Comparison of ENCODE assay signal across 22 cellular contexts in genomic region chr18:11324510-11324909, GRCh38.
A peak's percentile ranks its signal among the peaks of the same experiment; 100 is the strongest.
DNase-seq lines count a peak whose midpoint lies in the region; ATAC-seq and TF ChIP-seq lines count a peak whose summit lies in the region.
"Had no signal": no experiment of that assay in that cellular context is flagged by ENCODE, and none has a peak within 500 bp of the region (broad histone marks: within the 10 kb centered on the region; RNA-seq: fewer than 3 reads in every experiment).

No MANE protein-coding gene starts in this region.

- no peaks in the 10 kb centered on the region for H3K27me3 ChIP-seq in gastrocnemius medialis

- CTCF ChIA-PET in Calu3 (lab: Charles Lee): no interaction called here

- H3K36me3 ChIP-seq in gastrocnemius medialis: no peaks in the 10 kb centered on the region

- TF ChIP-seq CTCF in gastrocnemius medialis (IDR thresholded peaks at IDR 0.05 in 4 of 5, conservative IDR thresholded peaks at IDR 0.05 in 1 of 5): no peak
- TF ChIP-seq CTCF in Calu3 (IDR thresholded peaks at IDR 0.05; ENCODE audit: unreplicated experiment): no peak

- H3K27ac ChIP-seq in gastrocnemius medialis: peak overlapping the region; percentile 34 to 72 (median 62)

- POLR2A ChIA-PET in naive thymus-derived CD8-positive, alpha-beta T cell (lab: Charles Lee): no interaction called here

- intact Hi-C loops in gastrocnemius medialis (cut with DNase I; ENCODE audit: low total_unique reads) (no loop called here), Calu3 (cut with micrococcal nuclease; ENCODE audit: unreplicated experiment) (no loop called here)

- no peaks in the 10 kb centered on the region for H3K9me3 ChIP-seq in gastrocnemius medialis

- peak; percentile 57 to 62 for ATAC-seq in gastrocnemius medialis
- ATAC-seq in naive thymus-derived CD8-positive, alpha-beta T cell: no peak
- ATAC-seq in HG02571 (IDR thresholded peaks at IDR 0.05; ENCODE audit: unreplicated experiment): no peak
- ATAC-seq: natural killer cell, Right ventricle myocardium inferior, T-cell had no signal

- H3K36me3 Mint-ChIP-seq in naive thymus-derived CD8-positive, alpha-beta T cell: no peaks in the 10 kb centered on the region
- peaks cover 4% of the 10 kb centered on the region for H3K36me3 Mint-ChIP-seq in Calu3 (ENCODE audit: insufficient read depth, unreplicated experiment)
- H3K36me3 Mint-ChIP-seq: natural killer cell, T-cell had no signal

- peaks cover 16 to 29% of the 10 kb centered on the region in 2 donors for H3K4me1 ChIP-seq in gastrocnemius medialis

- peak; percentile 16 for DNase-seq in H4 (ENCODE audit: low spot score)
- peak; percentile 8 for DNase-seq in NCI-H460 (ENCODE audit: extremely low read depth, low read depth)
- DNase-seq in fibroblast of gingiva (ENCODE audit: low read depth): peak; percentile 81
- no peak for DNase-seq in gastrocnemius medialis
- DNase-seq in NCI-H2081 (lab: John Stamatoyannopoulos, UW): no peak
- no peak for DNase-seq in naive thymus-derived CD8-positive, alpha-beta T cell
- no peak for DNase-seq in Calu3
- DNase-seq: activated CD4-positive, alpha-beta T cell treated with anti-CD3 and anti-CD28 coated beads, Interleukin-2, amount 10 ng/mL, durations not matched to agents 24 days and 14 days; activated CD8-positive, alpha-beta memory T cell treated with anti-CD3 and anti-CD28 coated beads, Interleukin-2, amount 50 U/mL, for 48 hours; activated effector memory CD4-positive, alpha-beta T cell treated with anti-CD3 and anti-CD28 coated beads, Interleukin-2, amount 50 U/mL, for 16 hours; cerebellar nuclear complex; COR-L47; effector memory CD4-positive, alpha-beta T cell; H7; hippocampal formation; natural killer cell; NCI-H187 treated with DMSO at 0.1 percent for 48 hours; NCI-H526 treated with DMSO at 0.1 percent for 48 hours; T-cell had no signal

- peaks cover 0 to 4% (median 0%) of the 10 kb centered on the region in 4 donors for H3K4me1 Mint-ChIP-seq in naive thymus-derived CD8-positive, alpha-beta T cell
- H3K4me1 Mint-ChIP-seq in Calu3 (ENCODE audit: low read depth, unreplicated experiment): peaks cover 30% of the 10 kb centered on the region
- H3K4me1 Mint-ChIP-seq: B cell, natural killer cell, T-cell had no signal

- H3K4me3 Mint-ChIP-seq in naive thymus-derived CD8-positive, alpha-beta T cell: no peak overlapping the region
- H3K4me3 Mint-ChIP-seq in Calu3 (ENCODE audit: low read depth, unreplicated experiment): no peak overlapping the region
- H3K4me3 Mint-ChIP-seq: activated CD4-positive, alpha-beta T cell treated with anti-CD3 and anti-CD28 coated beads, Interleukin-2, amount 10 ng/mL, durations not matched to agents 24 days and 14 days; B cell; natural killer cell; T-cell had no signal

- no peaks in the 10 kb centered on the region for H3K27me3 Mint-ChIP-seq in naive thymus-derived CD8-positive, alpha-beta T cell
- H3K27me3 Mint-ChIP-seq in Calu3 (ENCODE audit: unreplicated experiment): no peaks in the 10 kb centered on the region
- H3K27me3 Mint-ChIP-seq: B cell, T-cell had no signal

- in situ Hi-C loops in gastrocnemius medialis (cut with MboI; ENCODE audit: low sequenced_read_pairs in 4 of 4): loop anchor here in 2 of 4 donors (10.0 to 25.0 kb wide), 2 partner anchors 180 to 188 kb away; no protein-coding TSS in a partner anchor

- TF ChIP-seq POLR2A in gastrocnemius medialis (IDR thresholded peaks at IDR 0.05): no peak

- BruUV-seq in Calu3 (replicated peaks; lab: Mats Ljungman, UMichigan): no TSS peak

- H3K4me3 ChIP-seq in gastrocnemius medialis: no peak overlapping the region

- H3K27ac Mint-ChIP-seq in naive thymus-derived CD8-positive, alpha-beta T cell: no peak overlapping the region
- no peak overlapping the region for H3K27ac Mint-ChIP-seq in Calu3 (ENCODE audit: unreplicated experiment)
- H3K27ac Mint-ChIP-seq: activated CD4-positive, alpha-beta T cell treated with anti-CD3 and anti-CD28 coated beads, Interleukin-2, amount 10 ng/mL, durations not matched to agents 24 days and 14 days; B cell; natural killer cell; T-cell had no signal

- peaks cover 0 to 4% (median 0%) of the 10 kb centered on the region in 9 donors for H3K9me3 Mint-ChIP-seq in naive thymus-derived CD8-positive, alpha-beta T cell
- no peaks in the 10 kb centered on the region for H3K9me3 Mint-ChIP-seq in Calu3 (ENCODE audit: low read depth, unreplicated experiment)
- H3K9me3 Mint-ChIP-seq: activated CD4-positive, alpha-beta T cell treated with anti-CD3 and anti-CD28 coated beads, Interleukin-2, amount 10 ng/mL, durations not matched to agents 24 days and 14 days had no signal

Comparison
In these comparisons a context has a peak if more than half of its experiments do, and no peak if none do; other contexts are left out.
1. DNase-seq: peak in H4 (single experiment), NCI-H460 (single experiment) and fibroblast of gingiva (single experiment); none in gastrocnemius medialis (0 of 2), NCI-H2081 (0 of 2), naive thymus-derived CD8-positive, alpha-beta T cell (0 of 10) and Calu3 (single experiment).
2. ATAC-seq: peak in gastrocnemius medialis (2 of 2); none in naive thymus-derived CD8-positive, alpha-beta T cell (0 of 2) and HG02571 (single experiment).